In the genomic region with DNA sequence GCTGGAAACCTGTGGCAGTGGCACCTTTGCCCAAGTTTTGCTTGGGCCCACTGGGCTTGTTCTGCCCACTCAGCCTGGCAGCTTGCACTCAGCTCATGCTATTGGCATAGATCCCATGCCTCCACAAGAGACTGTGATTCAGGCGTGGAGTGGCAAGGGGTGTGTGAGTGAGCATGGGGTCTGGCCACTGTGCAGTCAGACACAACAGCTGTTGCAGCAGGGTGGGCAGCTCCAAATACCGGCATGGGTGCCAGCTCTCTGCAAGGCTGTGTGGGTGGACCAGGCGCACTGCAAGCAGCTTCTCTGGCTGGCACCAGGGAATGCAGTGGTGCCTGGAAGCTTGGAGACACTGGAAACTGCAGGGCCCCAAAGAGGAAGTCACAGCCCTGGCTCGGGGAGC, we compare ENCODE assay signal across 17 cellular contexts. TPM values are rescaled to one million over a fixed set of nuclear protein-coding genes. Genes with fewer than 3 reads are reported as not detected.
DNase-seq lines count a peak whose midpoint lies in the region; ATAC-seq and TF ChIP-seq lines count a peak whose summit lies in the region.
"Had no signal": no experiment of that assay in that cellular context is flagged by ENCODE, and none has a peak within 500 bp of the region (broad histone marks: within the 10 kb centered on the region; RNA-seq: fewer than 3 reads in every experiment).

No MANE protein-coding gene starts in this region.

- no peak overlapping the region for H3K9ac ChIP-seq in trophoblast cell (ENCODE audit: low read length)
- H3K9ac ChIP-seq: BLaER1 treated with 17β-estradiol and CSF1 and Interleukin-3, amounts not matched to agents 10 nM and 100 nM had no signal

- H3K27ac Mint-ChIP-seq in stimulated activated naive B cell treated with anti-CD40 and anti-IgM and Interleukin-4, amounts not matched to agents 10 μg/mL and 1 μg/mL and 100 μg/mL, for 72 hours = peak overlapping the region; percentile 56
- H3K27ac Mint-ChIP-seq: CD4-positive, alpha-beta T cell; CD8-positive, alpha-beta T cell had no signal

- no peak overlapping the region for H3K27ac ChIP-seq in trophoblast cell (ENCODE audit: low read depth, low read length)
- H3K27ac ChIP-seq in RWPE1 = no peak overlapping the region
- H3K27ac ChIP-seq: 22Rv1; A549; BLaER1 treated with 17β-estradiol and CSF1 and Interleukin-3, amounts not matched to agents 10 nM and 100 nM; C4-2B had no signal

- peaks cover 0 to 12% of the 10 kb centered on the region in 2 donors for H3K27me3 Mint-ChIP-seq in stimulated activated naive B cell treated with anti-CD40 and anti-IgM and Interleukin-4, amounts not matched to agents 10 μg/mL and 1 μg/mL and 100 μg/mL, for 72 hours
- H3K27me3 Mint-ChIP-seq: CD4-positive, alpha-beta T cell had no signal

- no peak overlapping the region for H3K4ac ChIP-seq in trophoblast cell (ENCODE audit: low read depth, low read length)

- ATAC-seq in stimulated activated naive B cell treated with anti-CD40 and anti-IgM and Interleukin-4, amounts not matched to agents 10 μg/mL and 1 μg/mL and 100 μg/mL, for 72 hours (replicated peaks) = no peak
- ATAC-seq: A549; CD8-positive, alpha-beta T cell had no signal

- DNase-seq in Ammon's horn (ENCODE audit: low spot score) = peak; percentile 1
- DNase-seq in trophoblast cell = no peak
- DNase-seq in stimulated activated naive B cell treated with anti-CD40 and anti-IgM and Interleukin-4, amounts not matched to agents 10 μg/mL and 1 μg/mL and 100 μg/mL, for 72 hours = no peak
- DNase-seq in BE2C = no peak
- DNase-seq in RWPE1 (ENCODE audit: low spot score) = no peak
- DNase-seq: AML-193; Caco-2; Calu3; CD4-positive, alpha-beta T cell; CD8-positive, alpha-beta T cell; DMS79 treated with DMSO at 0.1 percent for 48 hours; GF-D8 had no signal

- H3K18ac ChIP-seq in trophoblast cell (ENCODE audit: low read length) = no peak overlapping the region

- H2BK12ac ChIP-seq in trophoblast cell (ENCODE audit: low read length) = no peak overlapping the region

- H2AFZ ChIP-seq in trophoblast cell (ENCODE audit: insufficient read depth, low read length, poor library complexity) = no peak overlapping the region

- H2AK5ac ChIP-seq in trophoblast cell (ENCODE audit: low read length) = no peak overlapping the region

- H3K9me3 Mint-ChIP-seq in stimulated activated naive B cell treated with anti-CD40 and anti-IgM and Interleukin-4, amounts not matched to agents 10 μg/mL and 1 μg/mL and 100 μg/mL, for 72 hours = peaks cover 3 to 14% of the 10 kb centered on the region in 2 donors
- H3K9me3 Mint-ChIP-seq: CD4-positive, alpha-beta T cell; CD8-positive, alpha-beta T cell had no signal

- no peaks in the 10 kb centered on the region for H3K79me1 ChIP-seq in trophoblast cell (ENCODE audit: low read length)

- H3K4me2 ChIP-seq in trophoblast cell (ENCODE audit: low read length) = no peak overlapping the region
- H3K4me2 ChIP-seq: A549 had no signal

- H4K8ac ChIP-seq in trophoblast cell (ENCODE audit: low read depth, low read length) = no peak overlapping the region

- H4K12ac ChIP-seq in trophoblast cell (ENCODE audit: low read depth, low read length) = no peak overlapping the region

- H3K4me1 Mint-ChIP-seq in stimulated activated naive B cell treated with anti-CD40 and anti-IgM and Interleukin-4, amounts not matched to agents 10 μg/mL and 1 μg/mL and 100 μg/mL, for 72 hours = peaks cover 23 to 25% of the 10 kb centered on the region in 2 donors

- H3K14ac ChIP-seq in trophoblast cell (ENCODE audit: low read length) = no peak overlapping the region

- H3K36me3 ChIP-seq in trophoblast cell (ENCODE audit: control insufficient read depth in 1 of 2, insufficient read depth in 2 of 2, low read length in 2 of 2) (no peaks in the 10 kb centered on the region), BE2C (no peaks in the 10 kb centered on the region)
- H3K36me3 ChIP-seq: BLaER1 treated with 17β-estradiol and CSF1 and Interleukin-3, amounts not matched to agents 10 nM and 100 nM had no signal

- no peaks in the 10 kb centered on the region for H3K9me3 ChIP-seq in trophoblast cell (ENCODE audit: insufficient read depth, low read depth, low read length)
- no peaks in the 10 kb centered on the region for H3K9me3 ChIP-seq in BE2C
- H3K9me3 ChIP-seq: A549, Caco-2 had no signal

- no peaks in the 10 kb centered on the region for H3K27me3 ChIP-seq in trophoblast cell (ENCODE audit: insufficient read depth, low read length)
- H3K27me3 ChIP-seq in BE2C = no peaks in the 10 kb centered on the region
- H3K27me3 ChIP-seq: BLaER1 treated with 17β-estradiol and CSF1 and Interleukin-3, amounts not matched to agents 10 nM and 100 nM had no signal

- H4K91ac ChIP-seq in trophoblast cell (ENCODE audit: low read depth, low read length) = no peak overlapping the region

- no CpG with 5 or more reads among the region's 4 CpGs for WGBS in trophoblast cell (ENCODE audit: extremely low coverage, insufficient coverage, insufficient read length)

- H3K79me2 ChIP-seq in trophoblast cell (ENCODE audit: control insufficient read depth, insufficient read depth, low read length, poor library complexity) = no peaks in the 10 kb centered on the region

- no peak overlapping the region for H3K23ac ChIP-seq in trophoblast cell (ENCODE audit: low read length)

- CTCF ChIA-PET in RWPE1 (lab: Yijun Ruan, JAX) = no interaction called here

- POLR2A ChIA-PET in RWPE1 (lab: Yijun Ruan, JAX; ENCODE audit: low non-redundant PET) = no interaction called here

- H3K4me3 Mint-ChIP-seq in stimulated activated naive B cell treated with anti-CD40 and anti-IgM and Interleukin-4, amounts not matched to agents 10 μg/mL and 1 μg/mL and 100 μg/mL, for 72 hours = no peak overlapping the region
- H3K4me3 Mint-ChIP-seq: CD4-positive, alpha-beta T cell; CD8-positive, alpha-beta T cell had no signal

- H3K36me3 Mint-ChIP-seq in stimulated activated naive B cell treated with anti-CD40 and anti-IgM and Interleukin-4, amounts not matched to agents 10 μg/mL and 1 μg/mL and 100 μg/mL, for 72 hours = peaks cover 3 to 5% of the 10 kb centered on the region in 2 donors
- H3K36me3 Mint-ChIP-seq: CD8-positive, alpha-beta T cell had no signal

- no peak overlapping the region for H2BK5ac ChIP-seq in trophoblast cell (ENCODE audit: low read depth, low read length, poor library complexity)

- H2BK120ac ChIP-seq in trophoblast cell (ENCODE audit: insufficient read depth, low read length, poor library complexity) = no peak overlapping the region

- H3K4me1 ChIP-seq in trophoblast cell (ENCODE audit: control insufficient read depth in 1 of 2, insufficient read depth in 2 of 2, low read length in 2 of 2) (no peaks in the 10 kb centered on the region), BE2C (no peaks in the 10 kb centered on the region)
- H3K4me1 ChIP-seq: A549, Caco-2 had no signal

- peak overlapping the region; percentile 28 for H3K4me3 ChIP-seq in trophoblast cell (ENCODE audit: low read depth, low read length)
- no peak overlapping the region for H3K4me3 ChIP-seq in BE2C (ENCODE audit: low read depth, low read length)
- H3K4me3 ChIP-seq: A549; BLaER1 treated with 17β-estradiol and CSF1 and Interleukin-3, amounts not matched to agents 10 nM and 100 nM had no signal

- TF ChIP-seq CTCF in BE2C (IDR thresholded peaks at IDR 0.05; ENCODE audit: low read depth, low read length) = no peak
- no peak for TF ChIP-seq CTCF in RWPE1 (conservative IDR thresholded peaks at IDR 0.05; ENCODE audit: low read depth)

RNA-seq across cellular contexts. Expression of gene DIPK2B, which starts 27.4 kb away (rescaled TPM):
- polyA plus RNA-seq in trophoblast cell (2013) = not detected in 2 replicates
- polyA plus RNA-seq in BE2C (2012; ENCODE audit: insufficient read depth, insufficient read length, low read depth) = not detected
- polyA plus RNA-seq: A549, BJ had no signal
